Comparison of ENCODE assay signal across 8 cellular contexts in the genomic region with DNA sequence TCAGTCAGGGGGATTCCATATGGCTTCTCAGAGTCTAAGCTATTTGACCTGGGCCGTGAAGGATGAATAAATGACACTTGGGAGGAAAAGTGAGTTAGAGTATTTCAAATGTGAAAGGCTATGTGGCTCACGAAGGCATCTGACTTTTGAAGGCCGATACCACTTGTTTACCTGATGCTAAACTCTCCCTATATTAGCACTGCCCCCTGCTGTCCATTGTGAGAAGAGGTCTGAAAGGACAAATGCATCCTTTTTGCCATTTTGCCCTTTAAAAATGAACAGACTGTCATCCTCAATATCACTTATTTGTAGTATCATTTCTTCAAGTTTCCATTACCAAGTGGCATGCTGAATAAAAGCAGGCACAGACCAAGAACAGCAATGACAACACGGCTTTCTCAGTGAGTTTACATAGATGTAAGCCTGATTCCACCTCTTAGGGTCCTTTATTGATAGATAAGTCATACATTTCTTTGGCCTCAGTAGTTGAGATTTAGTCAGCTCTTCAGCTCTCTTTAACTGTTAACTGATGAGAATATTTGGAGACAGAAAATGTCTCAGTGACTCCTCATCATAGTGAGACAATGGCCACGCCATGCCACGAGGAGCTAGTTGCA. TPM values are rescaled to one million over a fixed set of nuclear protein-coding genes. Genes with fewer than 3 reads are reported as not detected.
DNase-seq lines count a peak whose midpoint lies in the region; ATAC-seq, FAIRE-seq and TF ChIP-seq lines count a peak whose summit lies in the region.

No MANE protein-coding gene starts in this region.

- H3K27me3 ChIP-seq in esophagus squamous epithelium, result no peaks in the 10 kb centered on the region
- no peaks in the 10 kb centered on the region for H3K27me3 ChIP-seq in neutrophil

- POLR2A ChIA-PET in activated CD8-positive, alpha-beta T cell treated with anti-CD3 and anti-CD28 coated beads, Interleukin-2, amount 10 ng/mL, durations not matched to agents 7 days and 5 days (lab: Charles Lee), result interaction anchor here (0.6 to 1.1 kb wide), 5 partner anchors 55 to 106 kb away, joined by 3 to 5 read pairs (median 3); no protein-coding TSS in a partner anchor

- H3K9me3 Mint-ChIP-seq in activated CD8-positive, alpha-beta T cell treated with anti-CD3 and anti-CD28 coated beads, Interleukin-2, amount 10 ng/mL, durations not matched to agents 7 days and 5 days (ENCODE audit: insufficient read depth), result no peaks in the 10 kb centered on the region

- intact Hi-C loops in esophagus squamous epithelium (cut with DNase I), result no loop called here

- peak overlapping the region; percentile 78 for H3K27ac Mint-ChIP-seq in activated CD8-positive, alpha-beta T cell treated with anti-CD3 and anti-CD28 coated beads, Interleukin-2, amount 10 ng/mL, durations not matched to agents 7 days and 5 days

- CTCF ChIA-PET in activated CD8-positive, alpha-beta T cell treated with anti-CD3 and anti-CD28 coated beads, Interleukin-2, amount 10 ng/mL, durations not matched to agents 7 days and 5 days (lab: Charles Lee), result interaction anchor here (0.6 to 7.0 kb wide), 47 partner anchors 9 to 193 kb away, joined by 3 to 89 read pairs (median 4); a partner anchor contains a TSS

- no peak overlapping the region for H3K27ac ChIP-seq in esophagus squamous epithelium
- H3K27ac ChIP-seq in neutrophil, result no peak overlapping the region

- H3K4me1 ChIP-seq in esophagus squamous epithelium (peaks cover 0 to 20% (median 3%) of the 10 kb centered on the region in 3 donors), neutrophil (ENCODE audit: control insufficient read depth in 1 of 2, insufficient read depth in 1 of 2, low read depth in 1 of 2, low read length in 1 of 2) (peaks cover 0 to 6% of the 10 kb centered on the region in 2 experiments)

- H3K4me3 Mint-ChIP-seq in activated CD8-positive, alpha-beta T cell treated with anti-CD3 and anti-CD28 coated beads, Interleukin-2, amount 10 ng/mL, durations not matched to agents 7 days and 5 days, result no peak overlapping the region

- H3K27me3 Mint-ChIP-seq in activated CD8-positive, alpha-beta T cell treated with anti-CD3 and anti-CD28 coated beads, Interleukin-2, amount 10 ng/mL, durations not matched to agents 7 days and 5 days (ENCODE audit: low read depth), result no peaks in the 10 kb centered on the region

- H3K36me3 ChIP-seq in esophagus squamous epithelium (no peaks in the 10 kb centered on the region), neutrophil (no peaks in the 10 kb centered on the region)

- peak; percentile 59 for ATAC-seq in GM18867 (IDR thresholded peaks at IDR 0.05; ENCODE audit: unreplicated experiment)
- peak; percentile 51 for ATAC-seq in HG03103 (IDR thresholded peaks at IDR 0.05; ENCODE audit: low read depth, unreplicated experiment)
- peak; percentile 80 for ATAC-seq in activated CD8-positive, alpha-beta T cell treated with anti-CD3 and anti-CD28 coated beads, Interleukin-2, amount 10 ng/mL, durations not matched to agents 7 days and 5 days

- H3K9me3 ChIP-seq in esophagus squamous epithelium, result no peaks in the 10 kb centered on the region
- no peaks in the 10 kb centered on the region for H3K9me3 ChIP-seq in neutrophil

- no peak for FAIRE-seq in urothelium cell line (lab: Jason Lieb, UNC)

- peaks cover 80% of the 10 kb centered on the region for H3K4me1 Mint-ChIP-seq in activated CD8-positive, alpha-beta T cell treated with anti-CD3 and anti-CD28 coated beads, Interleukin-2, amount 10 ng/mL, durations not matched to agents 7 days and 5 days (ENCODE audit: low read depth)

- 52 to 54% methylated on average over 6 of the region's 6 CpGs for WGBS in esophagus squamous epithelium, 2 donors

- no peak for TF ChIP-seq POLR2A in esophagus squamous epithelium (IDR thresholded peaks at IDR 0.05)

- peak; percentile 86 for DNase-seq in Ammon's horn (ENCODE audit: low spot score)
- DNase-seq in NCI-H774 (lab: John Stamatoyannopoulos, UW), result peak; percentile 66
- peak; percentile 85 for DNase-seq in activated CD8-positive, alpha-beta T cell treated with anti-CD3 and anti-CD28 coated beads, Interleukin-2, amount 10 ng/mL, durations not matched to agents 7 days and 5 days
- peak; percentile 10 for DNase-seq in esophagus squamous epithelium (lab: John Stamatoyannopoulos, UW)
- DNase-seq in urothelium cell line (ENCODE audit: low spot score), result peak; percentile 37

- H3K36me3 Mint-ChIP-seq in activated CD8-positive, alpha-beta T cell treated with anti-CD3 and anti-CD28 coated beads, Interleukin-2, amount 10 ng/mL, durations not matched to agents 7 days and 5 days (ENCODE audit: low read depth), result peaks cover 47% of the 10 kb centered on the region

- H3K4me3 ChIP-seq in esophagus squamous epithelium (no peak overlapping the region), neutrophil (ENCODE audit: low read depth in 1 of 2, low read length in 1 of 2) (no peak overlapping the region)

- TF ChIP-seq CTCF in esophagus squamous epithelium (IDR thresholded peaks at IDR 0.05) (peak; percentile 57 to 84 (median 76)), neutrophil (IDR thresholded peaks at IDR 0.05) (peak; percentile 62)

RNA-seq across cellular contexts. Expression of a gene that starts 40.1 kb away (rescaled TPM):
- 100 to 1,000 TPM; 343 to 344 TPM for total RNA-seq in activated CD8-positive, alpha-beta T cell treated with anti-CD3 and anti-CD28 coated beads, Interleukin-2, amount 10 ng/mL, durations not matched to agents 7 days and 5 days
- total RNA-seq in esophagus squamous epithelium, result 10 to 100 TPM in 3 of 4 donors, 1 to 10 TPM in 1; 9.2 to 16.6 (median 11.7) TPM

Comparison
In these comparisons a context has a peak if more than half of its experiments do, and no peak if none do; other contexts are left out.
1. DNase-seq: peak in every context shown above with its lines; median percentile 86 in Ammon's horn; 85 in activated CD8-positive, alpha-beta T cell treated with anti-CD3 and anti-CD28 coated beads, Interleukin-2, amount 10 ng/mL, durations not matched to agents 7 days and 5 days; 66 in NCI-H774; 37 in urothelium cell line; 10 in esophagus squamous epithelium.
2. RNA of a gene that starts 40.1 kb away (total RNA-seq): 343 to 344 TPM in activated CD8-positive, alpha-beta T cell treated with anti-CD3 and anti-CD28 coated beads, Interleukin-2, amount 10 ng/mL, durations not matched to agents 7 days and 5 days; 9.2 to 16.6 TPM in esophagus squamous epithelium; every median in the first group is over 10 times any median in the second.
3. Peak in every context shown above with its lines, with median percentiles within 50 percentile points of each other: ATAC-seq.